Comparison of ENCODE assay signal across 9 cellular contexts in the genomic region with DNA sequence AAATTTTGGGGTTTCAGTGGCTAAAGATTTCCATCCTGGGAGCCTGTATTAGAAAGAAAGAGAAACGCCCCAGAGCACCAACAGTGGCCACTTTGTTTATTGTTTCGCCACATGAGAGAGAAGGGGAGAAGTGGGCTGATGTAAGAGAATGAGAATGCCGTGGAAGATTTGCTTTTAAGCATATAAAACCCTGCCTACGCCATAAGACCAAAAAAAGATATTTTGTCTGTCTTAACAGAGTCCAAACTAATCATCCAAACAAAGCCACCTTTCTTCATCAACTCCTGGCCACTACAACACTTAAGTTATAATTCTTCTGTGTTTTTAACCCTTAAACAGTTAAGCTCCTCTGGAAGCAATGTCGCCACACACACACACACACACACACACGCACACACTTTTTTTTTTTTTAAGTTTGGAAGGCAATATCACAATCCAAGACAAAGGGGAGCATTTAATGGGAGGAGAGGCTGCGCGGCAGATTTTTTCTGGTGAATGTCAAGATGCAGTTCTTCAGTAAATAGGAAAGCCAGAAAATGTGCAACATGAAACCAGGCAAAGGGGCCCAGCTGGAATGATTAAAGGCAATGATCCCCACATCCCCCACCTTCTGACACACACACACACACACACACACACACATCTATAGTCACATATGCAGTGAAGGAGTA. TPM values are rescaled to one million over a fixed set of nuclear protein-coding genes. Genes with fewer than 3 reads are reported as not detected.
DNase-seq lines count a peak whose midpoint lies in the region; ATAC-seq and TF ChIP-seq lines count a peak whose summit lies in the region.
"Had no signal": no experiment of that assay in that cellular context is flagged by ENCODE, and none has a peak within 500 bp of the region (broad histone marks: within the 10 kb centered on the region; RNA-seq: fewer than 3 reads in every experiment).

No MANE protein-coding gene starts in this region.

- no TSS peak for BruUV-seq in PC-3 (replicated peaks; lab: Mats Ljungman, UMichigan)

- CTCF ChIA-PET in PC-3 (lab: Charles Lee) (no interaction called here), T-cell (lab: Charles Lee) (no interaction called here)

- H3K4me1 Mint-ChIP-seq in endodermal cell (peaks cover 5% of the 10 kb centered on the region), nephron progenitor cell (peaks cover 40% of the 10 kb centered on the region), T-cell (no peaks in the 10 kb centered on the region)

- H3K27ac Mint-ChIP-seq in endodermal cell (no peak overlapping the region), nephron progenitor cell (peak overlapping the region; percentile 99), T-cell (no peak overlapping the region)

- H3K36me3 ChIP-seq in ACC112 (ENCODE audit: insufficient read depth, low read length) = no peaks in the 10 kb centered on the region
- H3K36me3 ChIP-seq in MG63 = no peaks in the 10 kb centered on the region
- H3K36me3 ChIP-seq in endodermal cell (ENCODE audit: control insufficient read depth, insufficient read depth, low read length) = no peaks in the 10 kb centered on the region
- no peaks in the 10 kb centered on the region for H3K36me3 ChIP-seq in PC-3 (ENCODE audit: low read depth, low read length)

- peaks cover 11% of the 10 kb centered on the region for H3K4me1 ChIP-seq in ACC112 (ENCODE audit: control insufficient read depth, insufficient read depth, low read length, unreplicated experiment)
- no peaks in the 10 kb centered on the region for H3K4me1 ChIP-seq in endodermal cell (ENCODE audit: control insufficient read depth, insufficient read depth, low read length)
- no peaks in the 10 kb centered on the region for H3K4me1 ChIP-seq in PC-3 (ENCODE audit: insufficient read depth, low read length)

- TF ChIP-seq CTCF in endodermal cell (conservative IDR thresholded peaks at IDR 0.05) (no peak), nephron progenitor cell (IDR thresholded peaks at IDR 0.05) (no peak), PC-3 (conservative IDR thresholded peaks at IDR 0.05; ENCODE audit: low read depth, low read length) (no peak)

- H2AFZ ChIP-seq in ACC112 (ENCODE audit: low read length, unreplicated experiment) = peak overlapping the region; percentile 95
- no peak overlapping the region for H2AFZ ChIP-seq in PC-3 (ENCODE audit: low read length)

- H3K27ac ChIP-seq in ACC112 (ENCODE audit: low read depth, low read length) (no peak overlapping the region), endodermal cell (ENCODE audit: low read depth, low read length) (peak overlapping the region; percentile 93), PC-3 (ENCODE audit: low read length) (no peak overlapping the region)

- H3K9ac ChIP-seq in endodermal cell (ENCODE audit: extremely low read depth, low read length, poor library complexity, severe bottlenecking) = no peak overlapping the region
- H3K9ac ChIP-seq in PC-3 (ENCODE audit: low read length) = no peak overlapping the region

- H3K4me3 Mint-ChIP-seq in endodermal cell = no peak overlapping the region
- peak overlapping the region; percentile 67 for H3K4me3 Mint-ChIP-seq in nephron progenitor cell
- no peak overlapping the region for H3K4me3 Mint-ChIP-seq in T-cell

- intact Hi-C loops in PC-3 (cut with micrococcal nuclease) = no loop called here

- no peak overlapping the region for H3K4me2 ChIP-seq in PC-3 (ENCODE audit: low read length)

- H3K27me3 Mint-ChIP-seq in endodermal cell (ENCODE audit: insufficient read depth) (no peaks in the 10 kb centered on the region), nephron progenitor cell (ENCODE audit: low read depth, poor library complexity) (no peaks in the 10 kb centered on the region), T-cell (peaks cover 27 to 32% of the 10 kb centered on the region in 2 donors)

- peak; percentile 4 for DNase-seq in MG63
- no peak for DNase-seq in endodermal cell
- DNase-seq in nephron progenitor cell = peak; percentile 24
- DNase-seq in SIG-M5 treated with dmso at 0.1 percent for 504 hours (lab: John Stamatoyannopoulos, UW; ENCODE audit: unreplicated experiment) = no peak
- DNase-seq in PC-3 = no peak
- no peak for DNase-seq in T-cell
- DNase-seq: NCI-H345 had no signal

- no peaks in the 10 kb centered on the region for H3F3A ChIP-seq in PC-3 (ENCODE audit: low read length, unreplicated experiment)

- H3K27me3 ChIP-seq in ACC112 (ENCODE audit: insufficient read depth, low read length) (no peaks in the 10 kb centered on the region), MG63 (no peaks in the 10 kb centered on the region), endodermal cell (ENCODE audit: control insufficient read depth, insufficient read depth, low read length, poor library complexity, severe bottlenecking) (no peaks in the 10 kb centered on the region), PC-3 (ENCODE audit: low read length) (no peaks in the 10 kb centered on the region)

- no peaks in the 10 kb centered on the region for H4K20me1 ChIP-seq in PC-3 (ENCODE audit: low read length)

- ATAC-seq in PC-3 = no peak
- ATAC-seq in T-cell (replicated peaks in 1 of 4) = no peak
- no peak for ATAC-seq in HG02623 (IDR thresholded peaks at IDR 0.05; ENCODE audit: unreplicated experiment)

- 50 to 74% methylated on average over 1 to 8 of the region's 8 CpGs for WGBS in endodermal cell (ENCODE audit: insufficient coverage in 1 of 2, insufficient read length in 1 of 2), 2 experiments

- H3K9me2 ChIP-seq in PC-3 (replicated peaks; ENCODE audit: low read length) = no peaks in the 10 kb centered on the region

- H3K4me3 ChIP-seq in ACC112 (ENCODE audit: low read depth, low read length) (peak overlapping the region; percentile 69), MG63 (peak overlapping the region; percentile 8), endodermal cell (ENCODE audit: low read length) (no peak overlapping the region), PC-3 (ENCODE audit: low read length) (no peak overlapping the region)

- no peaks in the 10 kb centered on the region for H3K9me3 ChIP-seq in MG63
- H3K9me3 ChIP-seq in endodermal cell (ENCODE audit: control insufficient read depth, low read length) = no peaks in the 10 kb centered on the region
- H3K9me3 ChIP-seq in PC-3 (ENCODE audit: low read length) = no peaks in the 10 kb centered on the region

- no peaks in the 10 kb centered on the region for H3K9me3 Mint-ChIP-seq in endodermal cell
- H3K9me3 Mint-ChIP-seq in nephron progenitor cell = no peaks in the 10 kb centered on the region
- H3K9me3 Mint-ChIP-seq in T-cell = no peaks in the 10 kb centered on the region

- POLR2A ChIA-PET in PC-3 (lab: Charles Lee; ENCODE audit: unreplicated experiment) (no interaction called here), T-cell (lab: Charles Lee) (no interaction called here)

- H3K36me3 Mint-ChIP-seq in endodermal cell (ENCODE audit: low read depth) (no peaks in the 10 kb centered on the region), nephron progenitor cell (ENCODE audit: low read depth) (no peaks in the 10 kb centered on the region), T-cell (no peaks in the 10 kb centered on the region)

- H3K79me2 ChIP-seq in ACC112 (ENCODE audit: control insufficient read depth, insufficient read depth, low read length, unreplicated experiment) (no peaks in the 10 kb centered on the region), PC-3 (ENCODE audit: low read length) (no peaks in the 10 kb centered on the region)

RNA-seq across cellular contexts. Expression of gene EID1, which starts 19.3 kb away (rescaled TPM):
- total RNA-seq in MG63 (2014; rRNA removed; shearing (Covaris generic); ENCODE audit: low replicate concordance) = 221 and 272 TPM in 2 replicates
- 100 to 1,000 TPM; 108 to 119 TPM for total RNA-seq in endodermal cell
- polyA plus RNA-seq in endodermal cell (2013, experiment 1 of 2) = 238 TPM
- 221 TPM for polyA plus RNA-seq in endodermal cell (2013, experiment 2 of 2)
- 98.7 and 115 TPM in 2 replicates for total RNA-seq in PC-3 (2014; rRNA removed)
- total RNA-seq in T-cell = 10 to 100 TPM; 43.4 to 82.0 (median 74.4) TPM

Comparison
In these comparisons a context has a peak if more than half of its experiments do, and no peak if none do; other contexts are left out.
1. H3K4me3 ChIP-seq: peak in ACC112 (single experiment) and MG63 (single experiment); none in endodermal cell (single experiment) and PC-3 (single experiment).
2. DNase-seq: peak in MG63 (single experiment) and nephron progenitor cell (single experiment); none in endodermal cell (single experiment), SIG-M5 treated with dmso at 0.1 percent for 504 hours (single experiment), PC-3 (single experiment) and T-cell (0 of 34).